ENCODE assay signal across 19 cellular contexts in genomic region chr19:2714531-2715269, GRCh38. TPM values are rescaled to one million over a fixed set of nuclear protein-coding genes. Genes with fewer than 3 reads are reported as not detected.
"Had no signal": no experiment of that assay in that cellular context is flagged by ENCODE, and none has a peak within 500 bp of the region (broad histone marks: within the 10 kb centered on the region; RNA-seq: fewer than 3 reads in every experiment).

No MANE protein-coding gene starts in this region.

- H3K36me3 Mint-ChIP-seq: natural killer cell had no signal

- H3K27ac ChIP-seq: epithelial cell of prostate, esophagus muscularis mucosa, gastroesophageal sphincter, left lung, parathyroid adenoma, prostate gland had no signal

- H3K4me3 ChIP-seq: esophagus muscularis mucosa, gastroesophageal sphincter, left lung, mucosa of descending colon, prostate gland had no signal

- H3K79me2 ChIP-seq: parathyroid adenoma had no signal

- H3K9ac ChIP-seq: parathyroid adenoma had no signal

- H2AFZ ChIP-seq: parathyroid adenoma had no signal

- ATAC-seq: gastroesophageal sphincter, left lung, mucosa of descending colon, natural killer cell had no signal

- H3K9me3 ChIP-seq: prostate gland had no signal

- DNase-seq: effector memory CD4-positive, alpha-beta T cell; glutamatergic neuron; islet precursor cell; left lung; mucosa of descending colon; natural killer cell; occipital lobe; small intestine; stimulated activated CD4-positive, alpha-beta T cell treated with anti-CD3 and anti-CD28 coated beads, Interleukin-12 subunit alpha, Interleukin-12 subunit beta, amount 100 ng/mL, for 4 hours; stimulated activated naive CD4-positive, alpha-beta T cell treated with Interleukin-2 at 50 U/mL for 16 hours; trophoblast cell had no signal

- H3K4me3 Mint-ChIP-seq: central memory CD8-positive, alpha-beta T cell; natural killer cell; neural crest cell had no signal

- H3K4me1 ChIP-seq: prostate gland had no signal

- H3K36me3 ChIP-seq: left lung, prostate gland had no signal

RNA-seq across cellular contexts. Expression of gene GNG7, which starts 12.2 kb away (rescaled TPM):
- total RNA-seq: fibroblast of villous mesenchyme had no signal
